In the genomic region with DNA sequence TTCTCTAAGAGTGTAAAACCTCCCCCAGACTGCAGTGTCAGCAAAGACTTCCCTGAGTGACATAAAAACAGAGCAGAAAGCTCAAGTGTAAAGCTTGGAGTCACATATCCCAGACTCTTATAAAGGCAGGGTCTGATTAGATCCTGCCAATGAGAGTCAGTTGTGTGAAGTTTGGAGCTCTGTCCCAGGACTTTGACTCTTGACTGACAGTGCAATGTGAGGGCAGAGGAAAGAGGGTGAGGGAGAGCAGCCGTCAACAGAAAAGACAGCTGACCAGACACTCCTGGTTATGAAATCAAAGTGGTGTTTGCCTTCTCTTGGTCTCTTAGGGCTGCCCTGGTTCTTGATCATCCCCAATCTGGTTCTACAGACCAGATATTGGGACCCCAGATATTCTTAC, we compare ENCODE assay signal across 15 cellular contexts.
DNase-seq lines count a peak whose midpoint lies in the region; ATAC-seq and TF ChIP-seq lines count a peak whose summit lies in the region.
"Had no signal": no experiment of that assay in that cellular context is flagged by ENCODE, and none has a peak within 500 bp of the region (broad histone marks: within the 10 kb centered on the region; RNA-seq: fewer than 3 reads in every experiment).

No MANE protein-coding gene starts in this region.

- H3K79me2 ChIP-seq in osteoblast (ENCODE audit: insufficient read depth, low read length) (no peaks in the 10 kb centered on the region), MM.1S (ENCODE audit: low read length) (no peaks in the 10 kb centered on the region)

- H3K4me2 ChIP-seq in osteoblast (ENCODE audit: insufficient read depth, low read length), result no peak overlapping the region
- no peak overlapping the region for H3K4me2 ChIP-seq in MM.1S (ENCODE audit: low read depth, low read length)
- H3K4me2 ChIP-seq: GM23338 had no signal

- no peaks in the 10 kb centered on the region for H4K20me1 ChIP-seq in osteoblast (ENCODE audit: insufficient read depth, low read length)
- H4K20me1 ChIP-seq in MM.1S (ENCODE audit: insufficient read depth, low read length), result no peaks in the 10 kb centered on the region

- H3K9me2 ChIP-seq in MM.1S (replicated peaks; ENCODE audit: insufficient read depth, low read length), result no peaks in the 10 kb centered on the region

- H3K27me3 ChIP-seq in cardiac muscle cell (no peaks in the 10 kb centered on the region), right atrium auricular region (no peaks in the 10 kb centered on the region), osteoblast (ENCODE audit: insufficient read depth, low read length) (no peaks in the 10 kb centered on the region), MM.1S (replicated peaks; ENCODE audit: insufficient read depth, low read length) (no peaks in the 10 kb centered on the region)

- peak; percentile 49 for ATAC-seq in left lobe of liver
- ATAC-seq: GM23338 had no signal

- H3F3A ChIP-seq in MM.1S (ENCODE audit: insufficient read depth, low read length), result no peaks in the 10 kb centered on the region

- no peaks in the 10 kb centered on the region for H3K36me3 ChIP-seq in cardiac muscle cell
- no peaks in the 10 kb centered on the region for H3K36me3 ChIP-seq in right atrium auricular region
- no peaks in the 10 kb centered on the region for H3K36me3 ChIP-seq in osteoblast (ENCODE audit: insufficient read depth, low read length)
- H3K36me3 ChIP-seq in MM.1S (replicated peaks; ENCODE audit: insufficient read depth, low read length), result no peaks in the 10 kb centered on the region

- H3K27ac ChIP-seq in cardiac muscle cell, result peak overlapping the region; percentile 13
- H3K27ac ChIP-seq in right atrium auricular region, result no peak overlapping the region
- no peak overlapping the region for H3K27ac ChIP-seq in osteoblast (ENCODE audit: low read depth, low read length)
- no peak overlapping the region for H3K27ac ChIP-seq in MM.1S (ENCODE audit: low read length)
- H3K27ac ChIP-seq: C4-2B had no signal

- DNase-seq in cardiac muscle cell (ENCODE audit: low read depth in 1 of 2, low spot score in 1 of 2) (peak in 1 of 2 donors; percentile 29), right atrium auricular region (ENCODE audit: low spot score) (no peak), LHCN-M2 (ENCODE audit: low read depth) (peak; percentile 49), left lobe of liver (ENCODE audit: low spot score) (no peak), osteoblast (ENCODE audit: insufficient read length, low spot score, missing footprints) (peak; percentile 26), MM.1S (no peak), hepatic stellate cell (ENCODE audit: low spot score) (no peak)
- DNase-seq: AML-193; Caco-2; CD4-positive, alpha-beta T cell; DMS79 treated with DMSO at 0.1 percent for 48 hours; GF-D8; HCEC 1CT had no signal

- H3K4me3 ChIP-seq in cardiac muscle cell, result no peak overlapping the region
- no peak overlapping the region for H3K4me3 ChIP-seq in right atrium auricular region
- H3K4me3 ChIP-seq in osteoblast (ENCODE audit: insufficient read depth, low read length), result no peak overlapping the region
- H3K4me3 ChIP-seq in MM.1S (ENCODE audit: low read length), result no peak overlapping the region
- H3K4me3 ChIP-seq: GM23338 had no signal

- no peak overlapping the region for H3K9ac ChIP-seq in MM.1S (ENCODE audit: low read length)

- H2AFZ ChIP-seq in osteoblast (ENCODE audit: low read length) (no peak overlapping the region), MM.1S (ENCODE audit: low read length) (no peak overlapping the region)
- H2AFZ ChIP-seq: GM23338 had no signal

- peaks cover 16% of the 10 kb centered on the region for H3K4me1 ChIP-seq in cardiac muscle cell (ENCODE audit: low read depth)
- no peaks in the 10 kb centered on the region for H3K4me1 ChIP-seq in right atrium auricular region
- H3K4me1 ChIP-seq in osteoblast (ENCODE audit: insufficient read depth, low read length), result no peaks in the 10 kb centered on the region
- H3K4me1 ChIP-seq in MM.1S (ENCODE audit: low read length), result no peaks in the 10 kb centered on the region

- TF ChIP-seq CTCF in cardiac muscle cell (IDR thresholded peaks at IDR 0.05; ENCODE audit: low read depth, low read length) (no peak), right atrium auricular region (IDR thresholded peaks at IDR 0.05) (no peak), osteoblast (IDR thresholded peaks at IDR 0.05; ENCODE audit: extremely low read depth, low read depth, low read length) (no peak), MM.1S (IDR thresholded peaks at IDR 0.05; ENCODE audit: low read length) (no peak)

- H3K9me3 ChIP-seq in cardiac muscle cell (ENCODE audit: low read depth) (no peaks in the 10 kb centered on the region), right atrium auricular region (no peaks in the 10 kb centered on the region), osteoblast (ENCODE audit: low read depth, low read length) (no peaks in the 10 kb centered on the region), MM.1S (replicated peaks; ENCODE audit: insufficient read depth, low read length) (no peaks in the 10 kb centered on the region)
- H3K9me3 ChIP-seq: Caco-2 had no signal

Comparison
In these comparisons a context has a peak if more than half of its experiments do, and no peak if none do; other contexts are left out.
1. DNase-seq: peak in LHCN-M2 (single experiment) and osteoblast (single experiment); none in right atrium auricular region (single experiment), left lobe of liver (single experiment), MM.1S (single experiment) and hepatic stellate cell (single experiment).